8 cellular contexts compared by ENCODE assay signal in the genomic region with DNA sequence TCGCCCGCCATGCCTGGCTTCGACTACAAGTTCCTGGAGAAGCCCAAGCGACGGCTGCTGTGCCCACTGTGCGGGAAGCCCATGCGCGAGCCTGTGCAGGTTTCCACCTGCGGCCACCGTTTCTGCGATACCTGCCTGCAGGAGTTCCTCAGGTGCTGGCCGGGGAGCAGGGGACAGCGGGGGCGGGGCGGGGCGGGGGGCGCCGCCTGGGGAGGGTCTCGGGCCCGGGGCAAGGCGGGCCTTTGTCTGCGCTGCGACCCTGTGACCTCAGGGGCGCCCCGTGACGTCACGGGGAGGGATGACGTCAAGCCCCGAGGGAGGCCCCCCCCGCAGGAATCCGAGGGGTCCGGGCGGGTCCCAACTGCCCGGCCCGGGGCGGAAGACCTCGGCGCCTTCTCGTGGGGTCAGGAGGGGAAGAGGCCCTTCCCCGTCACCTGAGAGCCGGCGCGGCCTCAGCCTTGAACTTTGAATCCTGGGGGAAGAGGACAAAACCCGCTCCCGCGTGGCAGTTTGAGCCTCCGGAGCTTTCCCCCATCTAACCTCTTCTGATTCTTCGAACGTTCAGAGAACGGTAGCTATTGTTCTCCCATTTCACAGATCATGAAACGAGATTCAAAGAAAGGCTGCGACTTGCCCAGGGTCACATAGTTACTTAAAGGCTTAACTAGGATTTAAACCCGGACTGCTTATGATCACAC. TPM values are rescaled to one million over a fixed set of nuclear protein-coding genes. Genes with fewer than 3 reads are reported as not detected.
DNase-seq lines count a peak whose midpoint lies in the region; ATAC-seq and TF ChIP-seq lines count a peak whose summit lies in the region.

No MANE protein-coding gene starts in this region.

- peak; percentile 17 for ATAC-seq in GM18511 (IDR thresholded peaks at IDR 0.05; ENCODE audit: unreplicated experiment)
- peak; percentile 32 for ATAC-seq in HG03045 (IDR thresholded peaks at IDR 0.05; ENCODE audit: unreplicated experiment)
- ATAC-seq in activated naive CD8-positive, alpha-beta T cell treated with anti-CD3 and anti-CD28 coated beads, Interleukin-2, amount 10 ng/mL, durations not matched to agents 7 days and 5 days (ENCODE audit: low read depth): peak; percentile 35
- ATAC-seq in HG03378 (IDR thresholded peaks at IDR 0.05; ENCODE audit: unreplicated experiment): no peak
- ATAC-seq in HG03196 (IDR thresholded peaks at IDR 0.05; ENCODE audit: unreplicated experiment): no peak

- DNase-seq in SJCRH30 (peak; percentile 68 to 72), left ventricle myocardium inferior (peak; percentile 52)
- DNase-seq in activated naive CD8-positive, alpha-beta T cell treated with anti-CD3 and anti-CD28 coated beads, Interleukin-2, amount 10 ng/mL, durations not matched to agents 7 days and 5 days: peak; percentile 82

- H3K36me3 ChIP-seq in SJCRH30: peaks cover 39% of the 10 kb centered on the region
- peaks cover 13% of the 10 kb centered on the region for H3K36me3 ChIP-seq in left ventricle myocardium inferior
- peaks cover 19% of the 10 kb centered on the region for H3K36me3 ChIP-seq in rectal smooth muscle tissue (ENCODE audit: control insufficient read depth, insufficient read depth, low read length)

- no peak for TF ChIP-seq CTCF in left ventricle myocardium inferior (IDR thresholded peaks at IDR 0.05; ENCODE audit: borderline replicate concordance)

- POLR2A ChIA-PET in activated naive CD8-positive, alpha-beta T cell treated with anti-CD3 and anti-CD28 coated beads, Interleukin-2, amount 10 ng/mL, durations not matched to agents 7 days and 5 days (lab: Charles Lee): interaction anchor here (1.0 to 13.1 kb wide), 8 partner anchors 9 to 98 kb away, joined by 3 to 266 read pairs (median 7); a partner anchor contains a TSS

- peak overlapping the region; percentile 88 for H3K27ac Mint-ChIP-seq in activated naive CD8-positive, alpha-beta T cell treated with anti-CD3 and anti-CD28 coated beads, Interleukin-2, amount 10 ng/mL, durations not matched to agents 7 days and 5 days

- H3K4me1 Mint-ChIP-seq in activated naive CD8-positive, alpha-beta T cell treated with anti-CD3 and anti-CD28 coated beads, Interleukin-2, amount 10 ng/mL, durations not matched to agents 7 days and 5 days: peaks cover 22% of the 10 kb centered on the region

- H3K27me3 Mint-ChIP-seq in activated naive CD8-positive, alpha-beta T cell treated with anti-CD3 and anti-CD28 coated beads, Interleukin-2, amount 10 ng/mL, durations not matched to agents 7 days and 5 days: no peaks in the 10 kb centered on the region

- peaks cover 10% of the 10 kb centered on the region for H3K36me3 Mint-ChIP-seq in activated naive CD8-positive, alpha-beta T cell treated with anti-CD3 and anti-CD28 coated beads, Interleukin-2, amount 10 ng/mL, durations not matched to agents 7 days and 5 days

- H3K4me3 Mint-ChIP-seq in activated naive CD8-positive, alpha-beta T cell treated with anti-CD3 and anti-CD28 coated beads, Interleukin-2, amount 10 ng/mL, durations not matched to agents 7 days and 5 days: peak overlapping the region; percentile 91

- H3K27me3 ChIP-seq in SJCRH30 (no peaks in the 10 kb centered on the region), left ventricle myocardium inferior (ENCODE audit: low read depth) (no peaks in the 10 kb centered on the region), rectal smooth muscle tissue (ENCODE audit: control insufficient read depth, insufficient read depth, low read length) (no peaks in the 10 kb centered on the region)

- H3K9me3 ChIP-seq in SJCRH30 (replicated peaks) (no peaks in the 10 kb centered on the region), left ventricle myocardium inferior (replicated peaks) (no peaks in the 10 kb centered on the region)

- H3K9me3 Mint-ChIP-seq in activated naive CD8-positive, alpha-beta T cell treated with anti-CD3 and anti-CD28 coated beads, Interleukin-2, amount 10 ng/mL, durations not matched to agents 7 days and 5 days: no peaks in the 10 kb centered on the region

- peak overlapping the region; percentile 54 for H3K9ac ChIP-seq in rectal smooth muscle tissue (ENCODE audit: low read length)

- intact Hi-C loops in left ventricle myocardium inferior (cut with micrococcal nuclease): no loop called here

- peak overlapping the region; percentile 73 for H3K27ac ChIP-seq in SJCRH30
- H3K27ac ChIP-seq in left ventricle myocardium inferior (replicated peaks): peak overlapping the region; percentile 87
- peak overlapping the region; percentile 16 for H3K27ac ChIP-seq in rectal smooth muscle tissue (ENCODE audit: low read depth, low read length)

- H3K4me1 ChIP-seq in SJCRH30: peaks cover 30% of the 10 kb centered on the region
- H3K4me1 ChIP-seq in left ventricle myocardium inferior: peaks cover 50% of the 10 kb centered on the region
- H3K4me1 ChIP-seq in rectal smooth muscle tissue (ENCODE audit: control insufficient read depth, insufficient read depth, low read length): peaks cover 13% of the 10 kb centered on the region

- H3K4me3 ChIP-seq in SJCRH30 (peak overlapping the region; percentile 95), left ventricle myocardium inferior (peak overlapping the region; percentile 84), rectal smooth muscle tissue (ENCODE audit: low read length) (peak overlapping the region; percentile 84)

RNA-seq across cellular contexts. Expression of a gene that starts 0.4 kb away (rescaled TPM):
- total RNA-seq in SJCRH30 (2014; rRNA removed; shearing (Covaris generic)): 118 and 123 TPM in 2 replicates
- total RNA-seq in activated naive CD8-positive, alpha-beta T cell treated with anti-CD3 and anti-CD28 coated beads, Interleukin-2, amount 10 ng/mL, durations not matched to agents 7 days and 5 days: 10 to 100 TPM; 48.1 to 55.3 TPM
- total RNA-seq in left ventricle myocardium inferior: 3.5 TPM

RNA-seq across cellular contexts. Expression of a gene that starts 15.7 kb away (rescaled TPM):
- 1.7 and 2.6 TPM in 2 replicates for total RNA-seq in SJCRH30 (2014; rRNA removed; shearing (Covaris generic))
- 1 to 10 TPM; 7.1 to 8.9 TPM for total RNA-seq in activated naive CD8-positive, alpha-beta T cell treated with anti-CD3 and anti-CD28 coated beads, Interleukin-2, amount 10 ng/mL, durations not matched to agents 7 days and 5 days
- total RNA-seq in left ventricle myocardium inferior: 1.4 TPM

RNA-seq across cellular contexts. Expression of a gene that starts 18.2 kb away (rescaled TPM):
- total RNA-seq in SJCRH30 (2014; rRNA removed; shearing (Covaris generic)): 7.5 and 10.0 TPM in 2 replicates
- 1 to 10 TPM; 1.6 to 2.2 TPM for total RNA-seq in activated naive CD8-positive, alpha-beta T cell treated with anti-CD3 and anti-CD28 coated beads, Interleukin-2, amount 10 ng/mL, durations not matched to agents 7 days and 5 days
- 3.1 TPM for total RNA-seq in left ventricle myocardium inferior

RNA-seq across cellular contexts. Expression of a gene that starts 24.5 kb away (rescaled TPM):
- 1,716 and 1,788 TPM in 2 replicates for total RNA-seq in SJCRH30 (2014; rRNA removed; shearing (Covaris generic))
- 1,000 to 10,000 TPM; 2,286 to 2,290 TPM for total RNA-seq in activated naive CD8-positive, alpha-beta T cell treated with anti-CD3 and anti-CD28 coated beads, Interleukin-2, amount 10 ng/mL, durations not matched to agents 7 days and 5 days
- 840 TPM for total RNA-seq in left ventricle myocardium inferior

RNA-seq across cellular contexts. Expression of a gene that starts 26.6 kb away (rescaled TPM):
- total RNA-seq in SJCRH30 (2014; rRNA removed; shearing (Covaris generic)): 191 and 201 TPM in 2 replicates
- 1 to 10 TPM; 7.3 to 8.2 TPM for total RNA-seq in activated naive CD8-positive, alpha-beta T cell treated with anti-CD3 and anti-CD28 coated beads, Interleukin-2, amount 10 ng/mL, durations not matched to agents 7 days and 5 days
- 13.1 TPM for total RNA-seq in left ventricle myocardium inferior

Comparison
In these comparisons a context has a peak if more than half of its experiments do, and no peak if none do; other contexts are left out.
1. ATAC-seq: peak in GM18511 (single experiment), HG03045 (single experiment) and activated naive CD8-positive, alpha-beta T cell treated with anti-CD3 and anti-CD28 coated beads, Interleukin-2, amount 10 ng/mL, durations not matched to agents 7 days and 5 days (single experiment); none in HG03378 (single experiment) and HG03196 (single experiment).
2. H3K27ac ChIP-seq: peak in every context shown above with its lines; median percentile 87 in left ventricle myocardium inferior; 73 in SJCRH30; 16 in rectal smooth muscle tissue.
3. RNA of a gene that starts 0.4 kb away (total RNA-seq): 118 to 123 TPM in SJCRH30 and 48.1 to 55.3 TPM in activated naive CD8-positive, alpha-beta T cell treated with anti-CD3 and anti-CD28 coated beads, Interleukin-2, amount 10 ng/mL, durations not matched to agents 7 days and 5 days; 3.5 TPM in left ventricle myocardium inferior (single experiment); every median in the first group is over 10 times any median in the second.
4. Peak in every context shown above with its lines, with median percentiles within 50 percentile points of each other: DNase-seq and H3K4me3 ChIP-seq.